Comparison of ENCODE assay signal across 8 cellular contexts in genomic region chr3:172622916-172623700, GRCh38.
DNase-seq lines count a peak whose midpoint lies in the region; ATAC-seq, FAIRE-seq and TF ChIP-seq lines count a peak whose summit lies in the region.

No MANE protein-coding gene starts in this region.

- DNase-seq in GM10266 (ENCODE audit: extremely low spot score) (peak; percentile 42), NCI-H460 (ENCODE audit: extremely low read depth, low read depth) (peak; percentile 28), head of caudate nucleus (peak in 24 of 42 donors; percentile 12 to 70 (median 30)), spleen (no peak), GF-D8 (lab: John Stamatoyannopoulos, UW) (no peak)
- DNase-seq in activated naive CD4-positive, alpha-beta T cell treated with Interleukin-2 at 50 U/mL for 16 hours = peak; percentile 27

- 31 to 40% (median 34%) methylated on average over 10 of the region's 10 CpGs for WGBS in spleen, 5 donors

- H3K4me3 ChIP-seq in spleen = no peak overlapping the region

- intact Hi-C loops in head of caudate nucleus (cut with DNase I) (no loop called here), spleen (cut with DNase I; ENCODE audit: low total_unique reads) (no loop called here)

- H3K4me1 ChIP-seq in spleen = peaks cover 0 to 18% (median 2%) of the 10 kb centered on the region in 6 donors

- no peak for ATAC-seq in HG02981 (IDR thresholded peaks at IDR 0.05; ENCODE audit: unreplicated experiment)

- TF ChIP-seq POLR2A in spleen (IDR thresholded peaks at IDR 0.05) = no peak

- H3K9me3 ChIP-seq in spleen = peaks cover 0 to 3% (median 0%) of the 10 kb centered on the region in 8 donors

- TF ChIP-seq CTCF in GM10266 (IDR thresholded peaks at IDR 0.05; ENCODE audit: control insufficient read depth, insufficient read depth, low read depth, missing control alignments) (peak; percentile 60), spleen (IDR thresholded peaks at IDR 0.05 in 8 of 11, conservative IDR thresholded peaks at IDR 0.05 in 3 of 11) (peak in 10 of 11 experiments; percentile 17 to 67 (median 52))

- no peaks in the 10 kb centered on the region for H3K27me3 ChIP-seq in spleen (replicated peaks in 1 of 7)

- no peak overlapping the region for H3K27ac ChIP-seq in spleen

- peak; percentile 97 for FAIRE-seq in A204.1 (lab: Jason Lieb, UNC)

- H3K36me3 ChIP-seq in spleen = no peaks in the 10 kb centered on the region

Comparison
In these comparisons a context has a peak if more than half of its experiments do, and no peak if none do; other contexts are left out.
1. DNase-seq: peak in GM10266 (single experiment), NCI-H460 (single experiment), activated naive CD4-positive, alpha-beta T cell treated with Interleukin-2 at 50 U/mL for 16 hours (single experiment) and head of caudate nucleus (24 of 42); none in spleen (single experiment) and GF-D8 (single experiment).